In genomic region chr1:148333875-148334338, GRCh38 we compare ENCODE assay signal across 1 cellular context.
TF ChIP-seq lines count a peak whose summit lies in the region.

No MANE protein-coding gene starts in this region.

TF ChIP-seq in HCT116, 20 proteins besides CTCF, POLR2A, EP300 and RAD21 (continued from another document):
- no peak for TF ChIP-seq POLR2AphosphoS5 (IDR thresholded peaks at IDR 0.05; ENCODE audit: low read depth, low read length)
